Comparison of ENCODE assay signal across 1 cellular context in the genomic region with DNA sequence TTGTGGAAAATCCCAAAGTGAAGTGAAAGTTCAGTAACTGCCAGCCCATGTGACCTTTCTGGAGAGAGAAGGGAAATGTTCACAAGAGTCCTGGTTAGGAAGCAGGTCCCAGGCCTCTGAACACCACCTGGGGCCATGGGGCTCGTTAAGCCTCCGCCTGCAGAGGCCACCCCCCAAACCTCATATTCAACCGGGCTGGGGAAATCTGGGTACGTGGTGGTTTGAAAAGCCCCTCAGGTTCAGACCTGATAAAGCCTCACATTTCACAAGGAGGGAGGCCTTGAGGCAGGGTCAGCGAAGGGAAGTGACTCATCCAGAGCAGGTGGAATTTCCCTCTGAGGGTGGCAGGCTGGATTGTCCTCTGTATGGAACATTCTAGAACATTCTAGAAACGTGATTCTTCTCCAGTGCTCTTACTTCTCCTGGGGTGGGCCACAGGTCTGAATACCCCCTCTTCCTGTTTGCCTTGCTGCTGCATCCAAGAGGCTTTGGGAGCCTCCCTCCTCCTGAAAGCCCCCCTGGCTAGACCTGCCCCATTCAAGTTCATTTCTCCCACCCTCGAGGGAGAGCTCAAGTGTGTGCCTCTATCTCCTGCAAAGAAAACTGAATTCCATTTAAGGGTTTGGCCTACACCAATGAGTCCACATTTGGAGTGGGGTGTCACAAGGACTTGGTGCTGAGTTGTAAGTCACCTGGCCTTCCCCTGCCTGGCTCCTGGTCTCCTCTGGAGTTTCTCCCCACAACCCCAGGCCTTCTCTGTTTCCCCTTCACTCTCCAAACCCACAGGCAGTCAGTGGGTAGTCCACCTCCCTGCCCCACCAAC.
TF ChIP-seq lines count a peak whose summit lies in the region.

No MANE protein-coding gene starts in this region.

TF ChIP-seq in endothelial cell of umbilical vein, 7 proteins besides CTCF, POLR2A, EP300 and RAD21:
- TF ChIP-seq MYC (IDR thresholded peaks at IDR 0.05; ENCODE audit: low read depth, low read length) (no peak), EZH2 (IDR thresholded peaks at IDR 0.05; ENCODE audit: borderline replicate concordance, low read depth, low read length, severe bottlenecking) (no peak), POLR2AphosphoS5 (IDR thresholded peaks at IDR 0.05; ENCODE audit: insufficient read depth, low read depth, low read length) (no peak), FOS (IDR thresholded peaks at IDR 0.05; ENCODE audit: borderline replicate concordance, insufficient read depth, low read length) (peak; percentile 68), GATA2 (IDR thresholded peaks at IDR 0.05; ENCODE audit: insufficient read depth, insufficient read length, low read depth, low read length) (no peak), JUN (IDR thresholded peaks at IDR 0.05; ENCODE audit: borderline replicate concordance, insufficient read depth, insufficient read length, low read depth) (peak; percentile 51)
- TF ChIP-seq, protein P1, sequence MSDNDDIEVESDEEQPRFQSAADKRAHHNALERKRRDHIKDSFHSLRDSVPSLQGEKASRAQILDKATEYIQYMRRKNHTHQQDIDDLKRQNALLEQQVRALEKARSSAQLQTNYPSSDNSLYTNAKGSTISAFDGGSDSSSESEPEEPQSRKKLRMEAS (IDR thresholded peaks at IDR 0.05; ENCODE audit: insufficient read depth, insufficient read length): no peak
